8 cellular contexts compared by ENCODE assay signal in genomic region chr4:70382691-70383181, GRCh38. TPM values are rescaled to one million over a fixed set of nuclear protein-coding genes. Genes with fewer than 3 reads are reported as not detected.
"Had no signal": no experiment of that assay in that cellular context is flagged by ENCODE, and none has a peak within 500 bp of the region (broad histone marks: within the 10 kb centered on the region; RNA-seq: fewer than 3 reads in every experiment).

TSS of gene SMR3B (plus strand) at chr4:70383131. CDS start at chr4:70384511, 1,380 bp downstream.

- DNase-seq: H9, HCEC 1CT, IMR-90, KG1 had no signal

- H3K4me3 ChIP-seq: GM23338, K562 had no signal

- ATAC-seq: GM23338, K562 had no signal

RNA-seq across cellular contexts. Expression of gene SMR3B, which starts in this region (rescaled TPM):
- total RNA-seq: GM23338, H1, H9, HT-29, IMR-90, K562 had no signal
